ENCODE assay signal across 19 cellular contexts in the genomic region with DNA sequence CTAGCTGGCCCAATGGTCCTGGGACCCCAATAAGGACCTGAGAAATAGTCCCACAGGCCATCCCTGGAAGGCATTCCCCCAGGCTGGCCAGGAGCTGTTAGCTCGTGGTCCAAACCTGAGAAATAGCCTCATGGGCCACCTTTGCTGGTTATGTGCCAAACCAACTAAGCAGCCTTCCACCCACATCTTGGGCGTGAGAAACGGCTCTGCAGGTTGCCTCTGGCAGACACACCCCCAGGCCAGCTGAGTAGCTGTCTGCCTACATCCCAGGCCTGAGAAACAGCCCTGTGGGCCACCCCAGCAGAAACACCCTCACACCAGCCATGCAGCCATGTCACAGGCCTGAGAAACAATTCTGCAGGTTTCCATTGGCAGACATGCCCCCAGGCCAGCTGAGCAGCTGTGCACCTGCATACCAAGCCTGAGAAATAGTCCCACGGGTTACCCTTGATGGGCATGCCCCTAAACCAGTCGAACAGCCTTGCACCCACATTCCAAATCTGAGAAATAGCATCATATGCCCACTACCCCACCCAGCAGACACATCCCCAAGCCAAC.
"Had no signal": no experiment of that assay in that cellular context is flagged by ENCODE, and none has a peak within 500 bp of the region (broad histone marks: within the 10 kb centered on the region; RNA-seq: fewer than 3 reads in every experiment).

No MANE protein-coding gene starts in this region.

- H3K27me3 ChIP-seq: SJSA1 had no signal

- ATAC-seq: activated CD8-positive, alpha-beta memory T cell treated with anti-CD3 and anti-CD28 coated beads, Interleukin-2, amount 10 ng/mL, durations not matched to agents 7 days and 5 days; activated T-cell treated with anti-CD3 and anti-CD28 coated beads, Interleukin-2, amount 50 U/mL, for 4 hours; SK-N-SH treated with all-trans-retinoic acid at 6 μM for 48 hours; WTC11 had no signal

- H3K4me1 ChIP-seq: SJSA1 had no signal

- H3K27ac ChIP-seq: SJSA1 had no signal

- H3K9me3 ChIP-seq: SJSA1 had no signal

- H3K4me3 ChIP-seq: SJSA1 had no signal

- DNase-seq: activated CD4-positive, alpha-beta T cell treated with anti-CD3 and anti-CD28 coated beads, Interleukin-2, amount 10 ng/mL, durations not matched to agents 24 days and 14 days; activated CD4-positive, alpha-beta T cell treated with anti-CD3 and anti-CD28 coated beads, Interleukin-2, amount 50 U/mL, for 48 hours; activated CD4-positive, CD25-positive, alpha-beta regulatory T cell treated with anti-CD3 and anti-CD28 coated beads, Interleukin-2, amount 50 U/mL, for 72 hours; activated CD8-positive, alpha-beta memory T cell treated with anti-CD3 and anti-CD28 coated beads, Interleukin-2, amount 10 ng/mL, durations not matched to agents 7 days and 5 days; activated effector memory CD4-positive, alpha-beta T cell treated with anti-CD3 and anti-CD28 coated beads, Interleukin-2, amount 50 U/mL, for 16 hours; activated naive CD4-positive, alpha-beta T cell treated with anti-CD3 and anti-CD28 coated beads for 36 hours; activated T-cell treated with anti-CD3 and anti-CD28 coated beads, Interleukin-2, amount 50 U/mL, for 4 hours; amygdala; caudate nucleus; Kasumi-1; KBM-7; NCI-H1048; NCI-H187 treated with DMSO at 0.1 percent for 48 hours; NCI-H2081 treated with DMSO at 0.1 percent for 48 hours; NCI-H446; SW 1271 had no signal

- H3K36me3 ChIP-seq: SJSA1 had no signal
